8 cellular contexts compared by ENCODE assay signal in the genomic region with DNA sequence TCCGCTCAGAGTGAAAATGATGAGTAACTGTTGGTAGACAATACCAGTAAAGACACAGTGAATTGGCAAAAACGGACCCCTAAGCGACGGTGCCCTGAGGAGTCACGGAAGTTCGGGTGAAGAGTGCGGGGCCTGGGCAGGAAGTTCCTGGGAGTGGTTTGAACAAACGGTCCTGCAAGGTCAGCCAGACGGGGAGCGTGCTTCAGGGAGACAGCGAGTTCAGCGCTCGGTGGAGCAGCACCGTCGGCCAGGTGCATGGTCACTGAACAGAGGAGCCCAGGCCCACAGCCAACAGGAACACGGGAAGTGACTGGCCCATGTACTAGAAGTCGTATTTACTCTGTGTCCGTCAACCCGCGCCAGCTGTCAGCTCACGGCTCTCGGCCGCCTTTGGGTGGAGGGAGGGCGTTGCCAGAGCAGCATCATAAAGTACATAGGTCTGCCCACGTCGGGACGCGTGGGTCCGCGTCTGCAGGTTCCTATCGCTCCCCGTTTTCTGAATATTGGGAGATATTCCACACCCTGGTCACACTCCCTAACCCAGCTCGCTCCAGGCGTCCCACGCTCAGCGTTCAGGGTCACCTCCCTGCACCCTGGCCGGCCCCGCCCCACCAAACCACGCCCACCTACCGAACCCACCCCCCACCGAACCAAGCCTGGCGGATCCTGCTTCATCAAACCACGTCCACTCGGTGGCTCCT.
DNase-seq lines count a peak whose midpoint lies in the region; ATAC-seq, FAIRE-seq and TF ChIP-seq lines count a peak whose summit lies in the region.

No MANE protein-coding gene starts in this region.

- POLR2A ChIA-PET in A549 (lab: Yijun Ruan, JAX) = no interaction called here

- peak; percentile 6 to 18 for DNase-seq in A549 (ENCODE audit: low read depth in 1 of 2, low spot score in 1 of 2)
- peak; percentile 34 for DNase-seq in NCI-H1092 (lab: John Stamatoyannopoulos, UW)
- peak; percentile 80 for DNase-seq in activated CD8-positive, alpha-beta memory T cell treated with anti-CD3 and anti-CD28 coated beads for 24 hours
- DNase-seq in germinal center (ENCODE audit: low spot score) = peak; percentile 10
- DNase-seq in skeletal muscle cell (ENCODE audit: low read depth) = no peak
- DNase-seq in medulla oblongata (ENCODE audit: extremely low spot score) = no peak

- no peak for TF ChIP-seq POLR2A in A549 (IDR thresholded peaks at IDR 0.05; ENCODE audit: low read length)

- peak overlapping the region; percentile 83 for H3K4me2 ChIP-seq in A549

- no peak for TF ChIP-seq CTCF in A549 (IDR thresholded peaks at IDR 0.05)

- H3K4me1 ChIP-seq in A549 = no peaks in the 10 kb centered on the region

- H3K27ac ChIP-seq in A549 = no peak overlapping the region

- H3K4me3 ChIP-seq in A549 (peak overlapping the region; percentile 47), skeletal muscle cell (ENCODE audit: low read depth, low read length) (peak overlapping the region; percentile 18)

- H3K9me3 ChIP-seq in A549 = no peaks in the 10 kb centered on the region

- TF ChIP-seq EP300 in A549 (IDR thresholded peaks at IDR 0.05) = no peak

- no peak for FAIRE-seq in A549 (lab: Jason Lieb, UNC)

- CTCF ChIA-PET in A549 (lab: Yijun Ruan, JAX) = interaction anchor here (1.2 kb wide), 1 partner anchor 312 kb away, joined by 3 read pairs; no protein-coding TSS in a partner anchor

- TF ChIP-seq RAD21 in A549 (conservative IDR thresholded peaks at IDR 0.05 in 1 of 2, IDR thresholded peaks at IDR 0.05 in 1 of 2) = no peak

- WGBS in A549 (ENCODE audit: missing lambda C conversion rate) = 31% methylated on average over 34 of the region's 44 CpGs

- peak; percentile 75 to 88 for ATAC-seq in A549
- peak; percentile 66 for ATAC-seq in GM19372 (IDR thresholded peaks at IDR 0.05; ENCODE audit: low read depth, unreplicated experiment)
- ATAC-seq in GM19395 (IDR thresholded peaks at IDR 0.05; ENCODE audit: unreplicated experiment) = no peak

TF ChIP-seq in A549, 52 proteins besides CTCF, POLR2A, EP300 and RAD21:
- no peak for TF ChIP-seq FOXS1 (CRISPR knock-in tag; IDR thresholded peaks at IDR 0.05)
- no peak for TF ChIP-seq CBX2 (IDR thresholded peaks at IDR 0.05; ENCODE audit: borderline replicate concordance, low read depth)
- no peak for TF ChIP-seq ZFP36 (IDR thresholded peaks at IDR 0.05; ENCODE audit: borderline replicate concordance, partially characterized antibody)
- no peak for TF ChIP-seq HOXB13 (CRISPR knock-in tag; IDR thresholded peaks at IDR 0.05; ENCODE audit: low read depth)
- TF ChIP-seq, protein P1, sequence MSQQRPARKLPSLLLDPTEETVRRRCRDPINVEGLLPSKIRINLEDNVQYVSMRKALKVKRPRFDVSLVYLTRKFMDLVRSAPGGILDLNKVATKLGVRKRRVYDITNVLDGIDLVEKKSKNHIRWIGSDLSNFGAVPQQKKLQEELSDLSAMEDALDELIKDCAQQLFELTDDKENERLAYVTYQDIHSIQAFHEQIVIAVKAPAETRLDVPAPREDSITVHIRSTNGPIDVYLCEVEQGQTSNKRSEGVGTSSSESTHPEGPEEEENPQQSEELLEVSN (IDR thresholded peaks at IDR 0.05; ENCODE audit: borderline replicate concordance, low read depth) = no peak
- no peak for TF ChIP-seq NPAS2 (CRISPR knock-in tag; IDR thresholded peaks at IDR 0.05; ENCODE audit: borderline replicate concordance)
- no peak for TF ChIP-seq NR3C1 (IDR thresholded peaks at IDR 0.05)
- TF ChIP-seq FOSL2 (IDR thresholded peaks at IDR 0.05) = no peak
- TF ChIP-seq FOSL2 (CRISPR knock-in tag; IDR thresholded peaks at IDR 0.05) = no peak
- no peak for TF ChIP-seq HOXA7 (CRISPR knock-in tag; IDR thresholded peaks at IDR 0.05)
- TF ChIP-seq, protein P2, sequence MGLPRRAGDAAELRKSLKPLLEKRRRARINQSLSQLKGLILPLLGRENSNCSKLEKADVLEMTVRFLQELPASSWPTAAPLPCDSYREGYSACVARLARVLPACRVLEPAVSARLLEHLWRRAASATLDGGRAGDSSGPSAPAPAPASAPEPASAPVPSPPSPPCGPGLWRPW (IDR thresholded peaks at IDR 0.05) = no peak
- TF ChIP-seq EHF (CRISPR knock-in tag; IDR thresholded peaks at IDR 0.05) = no peak
- TF ChIP-seq MYC (IDR thresholded peaks at IDR 0.05; ENCODE audit: borderline replicate concordance, low read length) = no peak
TF ChIP-seq in A549: peak in this region for 0.

Comparison
In these comparisons a context has a peak if more than half of its experiments do, and no peak if none do; other contexts are left out.
1. DNase-seq: peak in A549 (2 of 2), NCI-H1092 (single experiment), activated CD8-positive, alpha-beta memory T cell treated with anti-CD3 and anti-CD28 coated beads for 24 hours (single experiment) and germinal center (single experiment); none in skeletal muscle cell (single experiment) and medulla oblongata (single experiment).